In genomic region chr12:100566887-100567637, GRCh38 we compare ENCODE assay signal across 8 cellular contexts. TPM values are rescaled to one million over a fixed set of nuclear protein-coding genes. Genes with fewer than 3 reads are reported as not detected.
A peak's percentile ranks its signal among the peaks of the same experiment; 100 is the strongest.
DNase-seq lines count a peak whose midpoint lies in the region; ATAC-seq and TF ChIP-seq lines count a peak whose summit lies in the region.

No MANE protein-coding gene starts in this region.

- ATAC-seq in GM19468 (IDR thresholded peaks at IDR 0.05; ENCODE audit: extremely low read depth, unreplicated experiment) (peak; percentile 83), HG03439 (IDR thresholded peaks at IDR 0.05; ENCODE audit: unreplicated experiment) (peak; percentile 94)
- ATAC-seq in activated T-helper 17 cell treated with anti-CD3 and anti-CD28 coated beads, Interleukin-2, amount 50 U/mL, for 72 hours (replicated peaks): no peak

- H3K4me3 Mint-ChIP-seq in activated T-helper 17 cell treated with anti-CD3 and anti-CD28 coated beads, Interleukin-2, amount 50 U/mL, for 72 hours: no peak overlapping the region

- TF ChIP-seq CTCF in foreskin fibroblast (IDR thresholded peaks at IDR 0.05; ENCODE audit: low read depth, low read length): no peak

- peak; percentile 19 for DNase-seq in EL
- peak; percentile 48 to 74 for DNase-seq in foreskin fibroblast
- DNase-seq in NCI-H1048 (lab: John Stamatoyannopoulos, UW): no peak
- DNase-seq in NCI-H345 treated with DMSO at 0.1 percent for 48 hours (lab: John Stamatoyannopoulos, UW; ENCODE audit: unreplicated experiment): no peak
- no peak for DNase-seq in germinal center (ENCODE audit: low spot score)

- no peak overlapping the region for H3K27ac Mint-ChIP-seq in activated T-helper 17 cell treated with anti-CD3 and anti-CD28 coated beads, Interleukin-2, amount 50 U/mL, for 72 hours

- no peaks in the 10 kb centered on the region for H3K9me3 Mint-ChIP-seq in activated T-helper 17 cell treated with anti-CD3 and anti-CD28 coated beads, Interleukin-2, amount 50 U/mL, for 72 hours

- H3K4me1 Mint-ChIP-seq in activated T-helper 17 cell treated with anti-CD3 and anti-CD28 coated beads, Interleukin-2, amount 50 U/mL, for 72 hours: no peaks in the 10 kb centered on the region

- H3K4me3 ChIP-seq in foreskin fibroblast (ENCODE audit: low read depth in 1 of 2, low read length in 2 of 2): no peak overlapping the region

- peaks cover 18% of the 10 kb centered on the region for H3K27me3 Mint-ChIP-seq in activated T-helper 17 cell treated with anti-CD3 and anti-CD28 coated beads, Interleukin-2, amount 50 U/mL, for 72 hours

- H3K36me3 Mint-ChIP-seq in activated T-helper 17 cell treated with anti-CD3 and anti-CD28 coated beads, Interleukin-2, amount 50 U/mL, for 72 hours (ENCODE audit: low read depth): no peaks in the 10 kb centered on the region

RNA-seq across cellular contexts. Expression of gene GAS2L3, which starts 6.4 kb away (rescaled TPM):
- total RNA-seq in activated T-helper 17 cell treated with anti-CD3 and anti-CD28 coated beads, Interleukin-2, amount 50 U/mL, for 72 hours: 10 to 100 TPM in 1 of 2 donors, 1 to 10 TPM in 1; 3.3 to 10.1 TPM

Comparison
In these comparisons a context has a peak if more than half of its experiments do, and no peak if none do; other contexts are left out.
1. DNase-seq: peak in EL (single experiment) and foreskin fibroblast (2 of 2); none in NCI-H1048 (single experiment), NCI-H345 treated with DMSO at 0.1 percent for 48 hours (single experiment) and germinal center (single experiment).